ENCODE assay signal across 9 cellular contexts in genomic region chr6:89117285-89118108, GRCh38. TPM values are rescaled to one million over a fixed set of nuclear protein-coding genes. Genes with fewer than 3 reads are reported as not detected.
A peak's percentile ranks its signal among the peaks of the same experiment; 100 is the strongest.
DNase-seq lines count a peak whose midpoint lies in the region; ATAC-seq and TF ChIP-seq lines count a peak whose summit lies in the region.
"Had no signal": no experiment of that assay in that cellular context is flagged by ENCODE, and none has a peak within 500 bp of the region (broad histone marks: within the 10 kb centered on the region; RNA-seq: fewer than 3 reads in every experiment).

Gene SRSF12 (minus strand): TSS chr6:89118071. CDS start chr6:89117887, 184 bp downstream.

- no peaks in the 10 kb centered on the region for H3K9me3 ChIP-seq in Caco-2
- no peaks in the 10 kb centered on the region for H3K9me3 ChIP-seq in colonic mucosa
- H3K9me3 ChIP-seq in liver (ENCODE audit: control insufficient read depth in 4 of 4, low read length in 3 of 4) = no peaks in the 10 kb centered on the region

- peak in 1 of 2 donors; percentile 6 for TF ChIP-seq RAD21 in liver (IDR thresholded peaks at IDR 0.05)

- no peak within 1 kb of the TSS for H3K27ac ChIP-seq in colonic mucosa
- no peak within 1 kb of the TSS for H3K27ac ChIP-seq in liver (ENCODE audit: low read depth in 1 of 2, low read length in 2 of 2)

- H3K9ac ChIP-seq in colonic mucosa (ENCODE audit: low read depth in 2 of 2, low read length in 2 of 2) = peak within 1 kb of the TSS; percentile 40 to 73
- H3K9ac ChIP-seq in liver (ENCODE audit: low read depth in 1 of 2, low read length in 2 of 2) = peak within 1 kb of the TSS in 1 of 2 donors; percentile 47

- H3K36me3 Mint-ChIP-seq in Caco-2 (ENCODE audit: insufficient read depth, unreplicated experiment) = no peaks in the 10 kb centered on the region

- intact Hi-C loops in Caco-2 (cut with micrococcal nuclease; ENCODE audit: unreplicated experiment) (loop anchor here (2.0 kb wide), 1 partner anchor 135 kb away; no protein-coding TSS in a partner anchor), colonic mucosa (cut with DNase I) (loop anchor here (5.0 kb wide), 1 partner anchor 35 kb away; the partner anchor contains the start of gene PNRC1)

- POLR2A ChIA-PET in Caco-2 (lab: Charles Lee) = interaction anchor here (0.8 kb wide), 1 partner anchor 37 kb away, joined by 3 read pairs; the partner anchor contains the start of gene PNRC1

- no peaks in the 10 kb centered on the region for H3K36me3 ChIP-seq in Caco-2 (ENCODE audit: control insufficient read depth, insufficient read depth, low read length)
- no peaks in the 10 kb centered on the region for H3K36me3 ChIP-seq in colonic mucosa
- no peaks in the 10 kb centered on the region for H3K36me3 ChIP-seq in liver (ENCODE audit: control insufficient read depth in 4 of 4, insufficient read depth in 3 of 4, low read depth in 1 of 4, low read length in 3 of 4)

- H3K4me1 ChIP-seq in Caco-2 (no peaks in the 10 kb centered on the region), colonic mucosa (no peaks in the 10 kb centered on the region), liver (ENCODE audit: control insufficient read depth in 4 of 4, insufficient read depth in 4 of 4, low read length in 3 of 4) (peaks cover 3 to 7% (median 5%) of the 10 kb centered on the region in 4 donors)

- no peaks in the 10 kb centered on the region for H3K4me1 Mint-ChIP-seq in Caco-2 (ENCODE audit: low read depth, unreplicated experiment)

- DNase-seq in Caco-2 (peak in 1 of 2 experiments; percentile 48), colonic mucosa (peak; percentile 24)
- no peak for DNase-seq in Jurkat, Clone E6-1 (ENCODE audit: low read depth, low spot score)
- DNase-seq in stimulated activated CD4-positive, alpha-beta T cell treated with anti-CD3 and anti-CD28 coated beads, TNF-alpha, amount 100 ng/mL, for 24 hours (ENCODE audit: low read depth in 3 of 3) = peak; percentile 0 to 29 (median 7)

- no peaks in the 10 kb centered on the region for H3K27me3 Mint-ChIP-seq in Caco-2 (ENCODE audit: insufficient read depth, unreplicated experiment)

- TF ChIP-seq CTCF in Caco-2 (IDR thresholded peaks at IDR 0.05; ENCODE audit: insufficient read depth in 1 of 2, low read depth in 1 of 2, low read length in 1 of 2, severe bottlenecking in 1 of 2, unreplicated experiment in 1 of 2) (no peak), colonic mucosa (IDR thresholded peaks at IDR 0.05) (no peak), liver (IDR thresholded peaks at IDR 0.05; ENCODE audit: low read depth, low read length, missing input control) (no peak)

- H3K4me3 ChIP-seq in Caco-2 (ENCODE audit: low read depth, low read length) (peak within 1 kb of the TSS; percentile 35), colonic mucosa (peak within 1 kb of the TSS; percentile 60), liver (ENCODE audit: low read depth in 1 of 3, low read length in 3 of 3) (peak within 1 kb of the TSS; percentile 57 to 72 (median 66))
- peak within 1 kb of the TSS; percentile 22 for H3K4me3 ChIP-seq in Jurkat, Clone E6-1 (ENCODE audit: low read length)

- H3K27ac Mint-ChIP-seq in Caco-2 (ENCODE audit: unreplicated experiment) = no peak within 1 kb of the TSS

- CTCF ChIA-PET in Caco-2 (lab: Charles Lee) = interaction anchor here (0.6 to 1.6 kb wide), 5 partner anchors 23 to 455 kb away, joined by 3 to 5 read pairs (median 3); no protein-coding TSS in a partner anchor

- no TSS peak for BruUV-seq in Caco-2 (replicated peaks; lab: Mats Ljungman, UMichigan)

- H3K9me3 Mint-ChIP-seq in Caco-2 (ENCODE audit: unreplicated experiment) = no peaks in the 10 kb centered on the region

- ATAC-seq in GM21367 (IDR thresholded peaks at IDR 0.05; ENCODE audit: unreplicated experiment) (peak; percentile 86), HG03457 (IDR thresholded peaks at IDR 0.05; ENCODE audit: unreplicated experiment) (no peak)
- ATAC-seq in activated CD4-positive, CD25-positive, alpha-beta regulatory T cell treated with anti-CD3 and anti-CD28 coated beads, Interleukin-2, amount 50 U/mL, for 24 hours = peak; percentile 75 to 81

- peak within 1 kb of the TSS; percentile 80 for H3K4me3 Mint-ChIP-seq in Caco-2 (ENCODE audit: unreplicated experiment)

- H3K27me3 ChIP-seq in Caco-2 (replicated peaks; ENCODE audit: control insufficient read depth, insufficient read depth, low read length) (no peaks in the 10 kb centered on the region), colonic mucosa (no peaks in the 10 kb centered on the region), liver (ENCODE audit: control insufficient read depth in 4 of 4, insufficient read depth in 4 of 4, low read length in 3 of 4) (no peaks in the 10 kb centered on the region)

- under 1% methylated on average over 105 of the region's 105 CpGs for WGBS in liver

TF ChIP-seq in liver, 16 proteins besides CTCF, POLR2A, EP300 and RAD21:
- no peak for TF ChIP-seq MAX (IDR thresholded peaks at IDR 0.05)
- TF ChIP-seq, protein P1, sequence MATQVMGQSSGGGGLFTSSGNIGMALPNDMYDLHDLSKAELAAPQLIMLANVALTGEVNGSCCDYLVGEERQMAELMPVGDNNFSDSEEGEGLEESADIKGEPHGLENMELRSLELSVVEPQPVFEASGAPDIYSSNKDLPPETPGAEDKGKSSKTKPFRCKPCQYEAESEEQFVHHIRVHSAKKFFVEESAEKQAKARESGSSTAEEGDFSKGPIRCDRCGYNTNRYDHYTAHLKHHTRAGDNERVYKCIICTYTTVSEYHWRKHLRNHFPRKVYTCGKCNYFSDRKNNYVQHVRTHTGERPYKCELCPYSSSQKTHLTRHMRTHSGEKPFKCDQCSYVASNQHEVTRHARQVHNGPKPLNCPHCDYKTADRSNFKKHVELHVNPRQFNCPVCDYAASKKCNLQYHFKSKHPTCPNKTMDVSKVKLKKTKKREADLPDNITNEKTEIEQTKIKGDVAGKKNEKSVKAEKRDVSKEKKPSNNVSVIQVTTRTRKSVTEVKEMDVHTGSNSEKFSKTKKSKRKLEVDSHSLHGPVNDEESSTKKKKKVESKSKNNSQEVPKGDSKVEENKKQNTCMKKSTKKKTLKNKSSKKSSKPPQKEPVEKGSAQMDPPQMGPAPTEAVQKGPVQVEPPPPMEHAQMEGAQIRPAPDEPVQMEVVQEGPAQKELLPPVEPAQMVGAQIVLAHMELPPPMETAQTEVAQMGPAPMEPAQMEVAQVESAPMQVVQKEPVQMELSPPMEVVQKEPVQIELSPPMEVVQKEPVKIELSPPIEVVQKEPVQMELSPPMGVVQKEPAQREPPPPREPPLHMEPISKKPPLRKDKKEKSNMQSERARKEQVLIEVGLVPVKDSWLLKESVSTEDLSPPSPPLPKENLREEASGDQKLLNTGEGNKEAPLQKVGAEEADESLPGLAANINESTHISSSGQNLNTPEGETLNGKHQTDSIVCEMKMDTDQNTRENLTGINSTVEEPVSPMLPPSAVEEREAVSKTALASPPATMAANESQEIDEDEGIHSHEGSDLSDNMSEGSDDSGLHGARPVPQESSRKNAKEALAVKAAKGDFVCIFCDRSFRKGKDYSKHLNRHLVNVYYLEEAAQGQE (IDR thresholded peaks at IDR 0.05) = no peak
- TF ChIP-seq HNF4A (conservative IDR thresholded peaks at IDR 0.05) = no peak
- no peak for TF ChIP-seq RXRA (IDR thresholded peaks at IDR 0.05)
- TF ChIP-seq HNF4G (IDR thresholded peaks at IDR 0.05) = no peak
- TF ChIP-seq GABPA (IDR thresholded peaks at IDR 0.05 in 1 of 2, conservative IDR thresholded peaks at IDR 0.05 in 1 of 2) = no peak
- no peak for TF ChIP-seq EGR1 (IDR thresholded peaks at IDR 0.05; ENCODE audit: low read depth in 2 of 2)
- no peak for TF ChIP-seq FOXA1 (IDR thresholded peaks at IDR 0.05)
- no peak for TF ChIP-seq YY1 (IDR thresholded peaks at IDR 0.05)
- TF ChIP-seq, protein P2, sequence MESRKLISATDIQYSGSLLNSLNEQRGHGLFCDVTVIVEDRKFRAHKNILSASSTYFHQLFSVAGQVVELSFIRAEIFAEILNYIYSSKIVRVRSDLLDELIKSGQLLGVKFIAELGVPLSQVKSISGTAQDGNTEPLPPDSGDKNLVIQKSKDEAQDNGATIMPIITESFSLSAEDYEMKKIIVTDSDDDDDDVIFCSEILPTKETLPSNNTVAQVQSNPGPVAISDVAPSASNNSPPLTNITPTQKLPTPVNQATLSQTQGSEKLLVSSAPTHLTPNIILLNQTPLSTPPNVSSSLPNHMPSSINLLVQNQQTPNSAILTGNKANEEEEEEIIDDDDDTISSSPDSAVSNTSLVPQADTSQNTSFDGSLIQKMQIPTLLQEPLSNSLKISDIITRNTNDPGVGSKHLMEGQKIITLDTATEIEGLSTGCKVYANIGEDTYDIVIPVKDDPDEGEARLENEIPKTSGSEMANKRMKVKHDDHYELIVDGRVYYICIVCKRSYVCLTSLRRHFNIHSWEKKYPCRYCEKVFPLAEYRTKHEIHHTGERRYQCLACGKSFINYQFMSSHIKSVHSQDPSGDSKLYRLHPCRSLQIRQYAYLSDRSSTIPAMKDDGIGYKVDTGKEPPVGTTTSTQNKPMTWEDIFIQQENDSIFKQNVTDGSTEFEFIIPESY (IDR thresholded peaks at IDR 0.05) = no peak
- TF ChIP-seq TAF1 (conservative IDR thresholded peaks at IDR 0.05) = no peak
- TF ChIP-seq NR2F2 (IDR thresholded peaks at IDR 0.05) = no peak
- TF ChIP-seq JUND (IDR thresholded peaks at IDR 0.05) = no peak
- no peak for TF ChIP-seq SP1 (IDR thresholded peaks at IDR 0.05)
- TF ChIP-seq FOXA2 (IDR thresholded peaks at IDR 0.05) = no peak

RNA-seq across cellular contexts. Expression of gene SRSF12, which starts in this region (rescaled TPM):
- 0.49 and 0.79 TPM in 2 replicates for total RNA-seq in Caco-2 (2022)
- 4.6 TPM for polyA plus RNA-seq in Jurkat, Clone E6-1 (2012; ENCODE audit: insufficient read depth, insufficient read length)
- under 1 TPM in 1 of 2 donors, not detected in 1; 0.35 TPM for total RNA-seq in colonic mucosa
- total RNA-seq in liver = 1 to 10 TPM in 1 of 2 donors, under 1 TPM in 1; 0.17 to 1.0 TPM
- polyA plus RNA-seq in liver = under 1 TPM; 0.22 to 0.56 TPM
- total RNA-seq: T-helper 2 cell treated with Interferon-gamma antibody and Interleukin-4, amounts not matched to agents 100 ng/mL and 5 ng/mL, for 36 hours had no signal

Comparison
In these comparisons a context has a peak if more than half of its experiments do, and no peak if none do; other contexts are left out.
1. Peak in DNase-seq, H3K4me3 ChIP-seq and H3K9ac ChIP-seq in colonic mucosa; RNA of the gene not detected or under 1 TPM.